Comparison of ENCODE assay signal across 1 cellular context in the genomic region with DNA sequence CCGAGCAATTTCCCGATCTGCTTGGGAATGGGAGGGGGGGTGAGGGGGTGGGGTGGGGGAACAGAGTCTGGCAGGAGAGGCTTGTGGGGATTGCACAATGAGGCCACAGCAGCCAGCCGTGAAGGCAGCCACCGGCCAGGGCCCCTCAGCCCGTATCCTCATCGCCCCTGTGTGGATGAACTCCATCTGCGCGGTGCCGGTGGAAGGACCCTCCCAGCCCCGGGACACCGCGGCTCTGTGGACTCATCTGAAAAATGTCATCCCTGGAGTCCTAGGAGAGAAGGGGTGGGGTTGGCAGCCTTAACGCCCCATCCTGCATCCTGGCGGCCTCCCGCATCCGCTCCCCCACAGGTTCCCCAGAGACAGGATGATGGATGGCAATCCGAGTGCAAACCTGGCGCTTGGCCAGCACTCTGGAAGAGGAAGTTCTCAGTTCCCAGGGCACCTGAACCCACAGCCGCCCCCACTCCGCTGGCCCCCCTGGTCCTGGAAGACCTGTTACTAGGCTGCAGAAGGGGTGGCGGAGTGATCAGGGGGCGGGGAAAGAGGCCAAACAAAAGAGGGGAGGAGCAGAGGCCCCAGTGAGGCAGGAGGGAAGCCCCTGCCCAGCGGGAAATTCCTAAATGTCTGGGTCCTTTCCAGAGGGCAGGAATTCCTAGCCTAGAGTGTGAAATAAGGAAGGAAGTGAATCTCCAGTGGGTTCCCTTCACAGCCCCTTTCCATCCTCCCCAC.
TF ChIP-seq lines count a peak whose summit lies in the region.

No MANE protein-coding gene starts in this region.

TF ChIP-seq in K562, 482 proteins besides CTCF, POLR2A, EP300 and RAD21 (continued from another document):
- TF ChIP-seq, protein P1, sequence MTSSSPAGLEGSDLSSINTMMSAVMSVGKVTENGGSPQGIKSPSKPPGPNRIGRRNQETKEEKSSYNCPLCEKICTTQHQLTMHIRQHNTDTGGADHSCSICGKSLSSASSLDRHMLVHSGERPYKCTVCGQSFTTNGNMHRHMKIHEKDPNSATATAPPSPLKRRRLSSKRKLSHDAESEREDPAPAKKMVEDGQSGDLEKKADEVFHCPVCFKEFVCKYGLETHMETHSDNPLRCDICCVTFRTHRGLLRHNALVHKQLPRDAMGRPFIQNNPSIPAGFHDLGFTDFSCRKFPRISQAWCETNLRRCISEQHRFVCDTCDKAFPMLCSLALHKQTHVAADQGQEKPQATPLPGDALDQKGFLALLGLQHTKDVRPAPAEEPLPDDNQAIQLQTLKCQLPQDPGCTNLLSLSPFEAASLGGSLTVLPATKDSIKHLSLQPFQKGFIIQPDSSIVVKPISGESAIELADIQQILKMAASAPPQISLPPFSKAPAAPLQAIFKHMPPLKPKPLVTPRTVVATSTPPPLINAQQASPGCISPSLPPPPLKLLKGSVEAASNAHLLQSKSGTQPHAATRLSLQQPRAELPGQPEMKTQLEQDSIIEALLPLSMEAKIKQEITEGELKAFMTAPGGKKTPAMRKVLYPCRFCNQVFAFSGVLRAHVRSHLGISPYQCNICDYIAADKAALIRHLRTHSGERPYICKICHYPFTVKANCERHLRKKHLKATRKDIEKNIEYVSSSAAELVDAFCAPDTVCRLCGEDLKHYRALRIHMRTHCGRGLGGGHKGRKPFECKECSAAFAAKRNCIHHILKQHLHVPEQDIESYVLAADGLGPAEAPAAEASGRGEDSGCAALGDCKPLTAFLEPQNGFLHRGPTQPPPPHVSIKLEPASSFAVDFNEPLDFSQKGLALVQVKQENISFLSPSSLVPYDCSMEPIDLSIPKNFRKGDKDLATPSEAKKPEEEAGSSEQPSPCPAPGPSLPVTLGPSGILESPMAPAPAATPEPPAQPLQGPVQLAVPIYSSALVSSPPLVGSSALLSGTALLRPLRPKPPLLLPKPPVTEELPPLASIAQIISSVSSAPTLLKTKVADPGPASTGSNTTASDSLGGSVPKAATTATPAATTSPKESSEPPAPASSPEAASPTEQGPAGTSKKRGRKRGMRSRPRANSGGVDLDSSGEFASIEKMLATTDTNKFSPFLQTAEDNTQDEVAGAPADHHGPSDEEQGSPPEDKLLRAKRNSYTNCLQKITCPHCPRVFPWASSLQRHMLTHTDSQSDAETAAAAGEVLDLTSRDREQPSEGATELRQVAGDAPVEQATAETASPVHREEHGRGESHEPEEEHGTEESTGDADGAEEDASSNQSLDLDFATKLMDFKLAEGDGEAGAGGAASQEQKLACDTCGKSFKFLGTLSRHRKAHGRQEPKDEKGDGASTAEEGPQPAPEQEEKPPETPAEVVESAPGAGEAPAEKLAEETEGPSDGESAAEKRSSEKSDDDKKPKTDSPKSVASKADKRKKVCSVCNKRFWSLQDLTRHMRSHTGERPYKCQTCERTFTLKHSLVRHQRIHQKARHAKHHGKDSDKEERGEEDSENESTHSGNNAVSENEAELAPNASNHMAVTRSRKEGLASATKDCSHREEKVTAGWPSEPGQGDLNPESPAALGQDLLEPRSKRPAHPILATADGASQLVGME (CRISPR knock-in tag; IDR thresholded peaks at IDR 0.05), result peak; percentile 70; the same call in 1 of the 2 replicates
- TF ChIP-seq SMAD1 (IDR thresholded peaks at IDR 0.05; ENCODE audit: low read depth, low read length, partially characterized antibody) (peak; percentile 61), DIDO1 (tag; IDR thresholded peaks at IDR 0.05; ENCODE audit: low read depth) (no peak), NFIC (IDR thresholded peaks at IDR 0.05) (peak; percentile 99), ZNF79 (CRISPR knock-in tag; IDR thresholded peaks at IDR 0.05; ENCODE audit: low read depth) (no peak), RNF2 (IDR thresholded peaks at IDR 0.05) (peak; percentile 53; the same call in 1 of the 2 replicates), JUND (IDR thresholded peaks at IDR 0.05; ENCODE audit: borderline replicate concordance, low read depth, low read length) (peak; percentile 45; the same call in 1 of the 2 replicates), JUND (tag; IDR thresholded peaks at IDR 0.05; ENCODE audit: borderline replicate concordance, low read depth, low read length) (no peak; the same call in 2 of the 3 replicates), HDAC2 (IDR thresholded peaks at IDR 0.05) (peak; percentile 69), RFX7 (CRISPR knock-in tag; IDR thresholded peaks at IDR 0.05) (no peak), ARID1B (IDR thresholded peaks at IDR 0.05) (peak; percentile 58), ZEB2 (IDR thresholded peaks at IDR 0.05) (peak; percentile 73), NRF1 (conservative IDR thresholded peaks at IDR 0.05 in 1 of 2, IDR thresholded peaks at IDR 0.05 in 1 of 2) (0 out of 4 replicates have a peak, but pooled peaks of 1 of the 2 experiments have one; percentile 10), DPF2 (IDR thresholded peaks at IDR 0.05) (peak; percentile 47), SOX6 (IDR thresholded peaks at IDR 0.05) (peak; percentile 62; the same call in 1 of the 2 replicates), HNRNPUL1 (IDR thresholded peaks at IDR 0.05; ENCODE audit: low read length) (no peak), MTA3 (IDR thresholded peaks at IDR 0.05; ENCODE audit: borderline replicate concordance) (peak; percentile 17; the same call in 1 of the 2 replicates), CBX2 (IDR thresholded peaks at IDR 0.05; ENCODE audit: insufficient read depth, low read length, poor library complexity, severe bottlenecking) (no peak), GABPA (tag; conservative IDR thresholded peaks at IDR 0.05; ENCODE audit: low read depth) (peak; percentile 48), ETV1 (tag; conservative IDR thresholded peaks at IDR 0.05; ENCODE audit: low read depth) (peak; percentile 77), NR2C2 (CRISPR knock-in tag; IDR thresholded peaks at IDR 0.05) (no peak), NR2C2 (tag; IDR thresholded peaks at IDR 0.05) (peak; percentile 69), RBM14 (IDR thresholded peaks at IDR 0.05; ENCODE audit: borderline replicate concordance, insufficient read depth, low read depth, low read length) (no peak), ZBTB7A (IDR thresholded peaks at IDR 0.05; ENCODE audit: borderline replicate concordance, control insufficient read depth, low read depth, low read length) (peak; percentile 56; the same call in 1 of the 2 replicates)
- TF ChIP-seq, protein P2, sequence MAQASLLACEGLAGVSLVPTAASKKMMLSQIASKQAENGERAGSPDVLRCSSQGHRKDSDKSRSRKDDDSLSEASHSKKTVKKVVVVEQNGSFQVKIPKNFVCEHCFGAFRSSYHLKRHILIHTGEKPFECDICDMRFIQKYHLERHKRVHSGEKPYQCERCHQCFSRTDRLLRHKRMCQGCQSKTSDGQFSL (CRISPR knock-in tag; IDR thresholded peaks at IDR 0.05), result peak; percentile 88
- TF ChIP-seq, protein P2 (tag; IDR thresholded peaks at IDR 0.05), result peak in 1 of 2 experiments; percentile 72; a peak in 2 of 4 replicates
- TF ChIP-seq, protein P3, sequence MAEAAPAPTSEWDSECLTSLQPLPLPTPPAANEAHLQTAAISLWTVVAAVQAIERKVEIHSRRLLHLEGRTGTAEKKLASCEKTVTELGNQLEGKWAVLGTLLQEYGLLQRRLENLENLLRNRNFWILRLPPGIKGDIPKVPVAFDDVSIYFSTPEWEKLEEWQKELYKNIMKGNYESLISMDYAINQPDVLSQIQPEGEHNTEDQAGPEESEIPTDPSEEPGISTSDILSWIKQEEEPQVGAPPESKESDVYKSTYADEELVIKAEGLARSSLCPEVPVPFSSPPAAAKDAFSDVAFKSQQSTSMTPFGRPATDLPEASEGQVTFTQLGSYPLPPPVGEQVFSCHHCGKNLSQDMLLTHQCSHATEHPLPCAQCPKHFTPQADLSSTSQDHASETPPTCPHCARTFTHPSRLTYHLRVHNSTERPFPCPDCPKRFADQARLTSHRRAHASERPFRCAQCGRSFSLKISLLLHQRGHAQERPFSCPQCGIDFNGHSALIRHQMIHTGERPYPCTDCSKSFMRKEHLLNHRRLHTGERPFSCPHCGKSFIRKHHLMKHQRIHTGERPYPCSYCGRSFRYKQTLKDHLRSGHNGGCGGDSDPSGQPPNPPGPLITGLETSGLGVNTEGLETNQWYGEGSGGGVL (CRISPR knock-in tag; IDR thresholded peaks at IDR 0.05), result no peak
- TF ChIP-seq, protein P4, sequence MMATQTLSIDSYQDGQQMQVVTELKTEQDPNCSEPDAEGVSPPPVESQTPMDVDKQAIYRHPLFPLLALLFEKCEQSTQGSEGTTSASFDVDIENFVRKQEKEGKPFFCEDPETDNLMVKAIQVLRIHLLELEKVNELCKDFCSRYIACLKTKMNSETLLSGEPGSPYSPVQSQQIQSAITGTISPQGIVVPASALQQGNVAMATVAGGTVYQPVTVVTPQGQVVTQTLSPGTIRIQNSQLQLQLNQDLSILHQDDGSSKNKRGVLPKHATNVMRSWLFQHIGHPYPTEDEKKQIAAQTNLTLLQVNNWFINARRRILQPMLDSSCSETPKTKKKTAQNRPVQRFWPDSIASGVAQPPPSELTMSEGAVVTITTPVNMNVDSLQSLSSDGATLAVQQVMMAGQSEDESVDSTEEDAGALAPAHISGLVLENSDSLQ (IDR thresholded peaks at IDR 0.05), result peak; percentile 97
